ENCODE assay signal across 11 cellular contexts in the genomic region with DNA sequence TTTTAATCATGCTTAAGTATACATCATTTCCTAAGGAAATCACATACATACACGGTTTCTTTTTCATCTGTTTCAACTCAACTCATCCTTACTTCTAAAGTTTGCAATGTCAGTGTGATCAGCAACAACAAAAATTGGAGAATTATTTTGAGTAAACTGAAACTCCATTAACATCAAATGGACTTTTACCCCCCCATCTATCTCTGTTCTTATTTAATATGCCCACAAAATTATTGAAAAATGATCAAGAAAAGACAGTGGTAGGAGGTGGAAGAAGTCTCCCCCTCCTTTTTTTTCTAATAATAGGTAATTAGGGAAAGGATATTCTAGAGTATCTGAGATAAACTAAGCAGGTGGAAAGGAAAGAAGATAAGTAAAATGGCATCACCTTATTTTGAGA.
"Had no signal": no experiment of that assay in that cellular context is flagged by ENCODE, and none has a peak within 500 bp of the region (broad histone marks: within the 10 kb centered on the region; RNA-seq: fewer than 3 reads in every experiment).

No MANE protein-coding gene starts in this region.

- H3K4me1 ChIP-seq: HAP-1 had no signal

- H3K9ac ChIP-seq: GM23248 had no signal

- H3K36me3 ChIP-seq: HAP-1 had no signal

- FAIRE-seq: H1, H54 had no signal

- DNase-seq: GM23248, GOT3, H7, H9, HCEC 1CT, HFFc6 had no signal

- H3K4me3 ChIP-seq: GM23248, GM23338, HAP-1 had no signal

- H3K27ac ChIP-seq: GM23248 had no signal

- ATAC-seq: GM23338, HCT116 had no signal

- H3K9me3 ChIP-seq: HAP-1 had no signal

- H3K4me2 ChIP-seq: GM23338 had no signal

- H2AFZ ChIP-seq: GM23248, GM23338 had no signal
